21 cellular contexts compared by ENCODE assay signal in genomic region chr22:20002661-20003060, GRCh38. TPM values are rescaled to one million over a fixed set of nuclear protein-coding genes. Genes with fewer than 3 reads are reported as not detected.
DNase-seq lines count a peak whose midpoint lies in the region; ATAC-seq and TF ChIP-seq lines count a peak whose summit lies in the region.
"Had no signal": no experiment of that assay in that cellular context is flagged by ENCODE, and none has a peak within 500 bp of the region (broad histone marks: within the 10 kb centered on the region; RNA-seq: fewer than 3 reads in every experiment).

No MANE protein-coding gene starts in this region.

- H3K36me3 Mint-ChIP-seq in glutamatergic neuron (ENCODE audit: unreplicated experiment) = peaks cover 29% of the 10 kb centered on the region
- H3K36me3 Mint-ChIP-seq: T-cell had no signal

- H3K36me3 ChIP-seq in heart right ventricle (no peaks in the 10 kb centered on the region), osteoblast (ENCODE audit: insufficient read depth, low read length) (no peaks in the 10 kb centered on the region)
- H3K36me3 ChIP-seq: Peyer's patch had no signal

- H3K4me3 ChIP-seq in heart right ventricle (no peak overlapping the region), osteoblast (ENCODE audit: insufficient read depth, low read length) (no peak overlapping the region)
- H3K4me3 ChIP-seq: Peyer's patch had no signal

- H3K27me3 ChIP-seq in heart right ventricle (no peaks in the 10 kb centered on the region), osteoblast (ENCODE audit: insufficient read depth, low read length) (no peaks in the 10 kb centered on the region)
- H3K27me3 ChIP-seq: Peyer's patch had no signal

- H3K27ac ChIP-seq in heart right ventricle (peak overlapping the region in 7 of 10 donors; percentile 35 to 58 (median 53)), osteoblast (ENCODE audit: low read depth, low read length) (no peak overlapping the region)
- H3K27ac ChIP-seq: Peyer's patch had no signal

- peak overlapping the region; percentile 82 for H2AFZ ChIP-seq in osteoblast (ENCODE audit: low read length)

- no peaks in the 10 kb centered on the region for H4K20me1 ChIP-seq in osteoblast (ENCODE audit: insufficient read depth, low read length)

- H3K4me1 Mint-ChIP-seq in glutamatergic neuron (ENCODE audit: low read depth, unreplicated experiment) = peaks cover 30% of the 10 kb centered on the region
- H3K4me1 Mint-ChIP-seq: T-cell had no signal

- WGBS in heart right ventricle, 2 donors = 70 to 76% methylated on average over 2 of the region's 2 CpGs

- ATAC-seq in heart right ventricle (no peak), Right ventricle myocardium inferior (no peak), HG03520 (IDR thresholded peaks at IDR 0.05; ENCODE audit: unreplicated experiment) (no peak), HG02884 (IDR thresholded peaks at IDR 0.05; ENCODE audit: unreplicated experiment) (no peak), HG02938 (IDR thresholded peaks at IDR 0.05; ENCODE audit: unreplicated experiment) (no peak), HG03139 (IDR thresholded peaks at IDR 0.05; ENCODE audit: unreplicated experiment) (no peak)
- ATAC-seq: T-cell had no signal

- peaks cover 2% of the 10 kb centered on the region for H3K9me3 Mint-ChIP-seq in glutamatergic neuron (ENCODE audit: unreplicated experiment)

- no peak for TF ChIP-seq CTCF in heart right ventricle (IDR thresholded peaks at IDR 0.05)
- TF ChIP-seq CTCF in glutamatergic neuron (IDR thresholded peaks at IDR 0.05; ENCODE audit: partially characterized antibody, unreplicated experiment) = no peak
- TF ChIP-seq CTCF in osteoblast (IDR thresholded peaks at IDR 0.05; ENCODE audit: extremely low read depth, low read depth, low read length) = no peak

- no peaks in the 10 kb centered on the region for H3K79me2 ChIP-seq in osteoblast (ENCODE audit: insufficient read depth, low read length)

- H3K4me1 ChIP-seq in heart right ventricle (peaks cover 7 to 49% (median 32%) of the 10 kb centered on the region in 9 donors), osteoblast (ENCODE audit: insufficient read depth, low read length) (peaks cover 6% of the 10 kb centered on the region)
- H3K4me1 ChIP-seq: Peyer's patch had no signal

- no peaks in the 10 kb centered on the region for H3K27me3 Mint-ChIP-seq in glutamatergic neuron (ENCODE audit: unreplicated experiment)
- H3K27me3 Mint-ChIP-seq: T-cell had no signal

- H3K9me3 ChIP-seq in heart right ventricle = peaks cover 0 to 26% (median 5%) of the 10 kb centered on the region in 11 donors
- H3K9me3 ChIP-seq in osteoblast (ENCODE audit: low read depth, low read length) = no peaks in the 10 kb centered on the region

- H3K4me3 Mint-ChIP-seq in glutamatergic neuron (ENCODE audit: unreplicated experiment) = peak overlapping the region; percentile 45
- H3K4me3 Mint-ChIP-seq: T-cell had no signal

- H3K27ac Mint-ChIP-seq in glutamatergic neuron (ENCODE audit: unreplicated experiment) = peak overlapping the region; percentile 41
- H3K27ac Mint-ChIP-seq: T-cell had no signal

- no peak for DNase-seq in heart right ventricle
- no peak for DNase-seq in Right ventricle myocardium inferior (ENCODE audit: missing footprints)
- no peak for DNase-seq in glutamatergic neuron
- peak; percentile 86 for DNase-seq in osteoblast (ENCODE audit: insufficient read length, low spot score, missing footprints)
- DNase-seq: activated CD4-positive, alpha-beta T cell treated with anti-CD3 and anti-CD28 coated beads, Interleukin-2, amount 50 U/mL, for 48 hours; activated naive CD4-positive, alpha-beta T cell treated with Interleukin-2 at 50 U/mL for 16 hours; DMS153; kidney glomerular epithelial cell; mammary epithelial cell; NCI-H1105 treated with DMSO at 0.1 percent for 48 hours; NCI-H1930; NCI-H2227 treated with DMSO at 0.1 percent for 48 hours; NCI-H526 treated with DMSO at 0.1 percent for 48 hours; occipital lobe; Peyer's patch; stimulated activated CD4-positive, alpha-beta T cell treated with anti-CD3 and anti-CD28 coated beads, Interleukin-2, amount 100 ng/mL, for 48 hours; T-cell had no signal

- H3K4me2 ChIP-seq in osteoblast (ENCODE audit: insufficient read depth, low read length) = no peak overlapping the region

- intact Hi-C loops in heart right ventricle (cut with DNase I) (loop anchor here in 1 of 10 donors (2.0 kb wide), 1 partner anchor 20 kb away; no protein-coding TSS in a partner anchor), Right ventricle myocardium inferior (cut with DNase I) (no loop called here)

RNA-seq across cellular contexts. Expression of gene ARVCF, which starts 14.0 kb away (rescaled TPM):
- total RNA-seq in heart right ventricle = 10 to 100 TPM; 22.2 to 53.5 (median 32.1) TPM
- 10 to 100 TPM; 26.8 to 58.9 TPM for polyA plus RNA-seq in heart right ventricle
- total RNA-seq in Right ventricle myocardium inferior = 30.5 TPM
- 119 TPM for total RNA-seq in glutamatergic neuron (ENCODE audit: unreplicated experiment)
- 19.7 and 27.1 TPM in 2 replicates for total RNA-seq in osteoblast

RNA-seq across cellular contexts. Expression of gene TANGO2, which starts 18.2 kb away (rescaled TPM):
- total RNA-seq in heart right ventricle (100 to 1,000 TPM in 3 of 10 donors, 10 to 100 TPM in 7; 51.6 to 139 (median 94.2) TPM), Right ventricle myocardium inferior (54.6 TPM), glutamatergic neuron (ENCODE audit: unreplicated experiment) (31.8 TPM), osteoblast (41.8 and 43.8 TPM in 2 replicates)
- 10 to 100 TPM; 34.1 to 65.8 TPM for polyA plus RNA-seq in heart right ventricle
